Comparison of ENCODE assay signal across 24 cellular contexts in the genomic region with DNA sequence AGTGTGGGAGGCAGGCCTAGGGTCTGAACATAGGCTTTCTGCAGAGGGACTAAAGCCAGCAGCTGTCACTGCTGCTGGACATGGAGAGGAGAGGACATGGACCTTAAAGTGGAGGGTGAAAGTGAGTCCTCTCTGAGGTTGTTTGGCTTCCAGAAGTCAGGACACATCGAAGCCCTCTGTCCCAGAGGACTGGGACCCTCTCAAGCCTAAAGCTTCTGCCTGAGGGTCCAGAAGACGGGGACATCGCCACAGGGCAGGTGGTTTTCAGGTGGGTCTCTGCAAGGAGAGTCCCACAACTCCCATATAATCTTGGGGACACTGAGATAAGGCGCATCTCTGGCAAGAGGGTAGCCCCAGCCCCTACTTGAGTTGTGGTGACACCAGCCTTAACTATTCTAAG.
"Had no signal": no experiment of that assay in that cellular context is flagged by ENCODE, and none has a peak within 500 bp of the region (broad histone marks: within the 10 kb centered on the region; RNA-seq: fewer than 3 reads in every experiment).

No MANE protein-coding gene starts in this region.

- H3K9me3 ChIP-seq: gastrocnemius medialis, left ventricle myocardium inferior, neutrophil, pancreas, thyroid gland had no signal

- H3K27me3 ChIP-seq: gastrocnemius medialis, neutrophil, pancreas, thyroid gland had no signal

- FAIRE-seq: pancreas had no signal

- H3K4me3 ChIP-seq: gastrocnemius medialis, left ventricle myocardium inferior, pancreas, smooth muscle cell, thyroid gland had no signal

- ATAC-seq: activated CD4-positive, CD25-positive, alpha-beta regulatory T cell treated with anti-CD3 and anti-CD28 coated beads, Interleukin-2, amount 50 U/mL, for 24 hours; activated T-cell treated with anti-CD3 and anti-CD28 coated beads, Interleukin-2, amount 50 U/mL, for 72 hours; gastrocnemius medialis; natural killer cell; pancreas; right cardiac atrium; T-cell had no signal

- H3K36me3 ChIP-seq: gastrocnemius medialis, left ventricle myocardium inferior, neutrophil, pancreas had no signal

- H3K4me1 ChIP-seq: gastrocnemius medialis, left ventricle myocardium inferior, pancreas had no signal

- H3K27ac ChIP-seq: gastrocnemius medialis, left ventricle myocardium inferior, neutrophil, pancreas, VCaP had no signal

- DNase-seq: activated CD4-positive, alpha-beta memory T cell treated with anti-CD3 and anti-CD28 coated beads, Interleukin-2, amount 10 ng/mL, durations not matched to agents 7 days and 5 days; activated CD4-positive, alpha-beta T cell treated with anti-CD3 and anti-CD28 coated beads, Interleukin-2, amount 10 ng/mL, durations not matched to agents 24 days and 14 days; activated gamma-delta T cell; activated naive CD4-positive, alpha-beta T cell treated with anti-CD3 and anti-CD28 coated beads, Interleukin-2, amount 50 U/mL, for 16 hours; activated T-cell treated with anti-CD3 and anti-CD28 coated beads, Interleukin-2, amount 50 U/mL, for 72 hours; anterior cingulate cortex; caudate nucleus; effector memory CD4-positive, alpha-beta T cell; gastrocnemius medialis; hypothalamus; left ventricle myocardium inferior; mammary epithelial cell; midbrain; natural killer cell; stimulated activated CD4-positive, alpha-beta T cell treated with anti-CD3 and anti-CD28 coated beads, Interleukin-4, amount 100 ng/mL, for 1 hour; stimulated activated naive CD4-positive, alpha-beta T cell; T-cell had no signal

- H3K4me2 ChIP-seq: smooth muscle cell had no signal
